Comparison of ENCODE assay signal across 2 cellular contexts in the genomic region with DNA sequence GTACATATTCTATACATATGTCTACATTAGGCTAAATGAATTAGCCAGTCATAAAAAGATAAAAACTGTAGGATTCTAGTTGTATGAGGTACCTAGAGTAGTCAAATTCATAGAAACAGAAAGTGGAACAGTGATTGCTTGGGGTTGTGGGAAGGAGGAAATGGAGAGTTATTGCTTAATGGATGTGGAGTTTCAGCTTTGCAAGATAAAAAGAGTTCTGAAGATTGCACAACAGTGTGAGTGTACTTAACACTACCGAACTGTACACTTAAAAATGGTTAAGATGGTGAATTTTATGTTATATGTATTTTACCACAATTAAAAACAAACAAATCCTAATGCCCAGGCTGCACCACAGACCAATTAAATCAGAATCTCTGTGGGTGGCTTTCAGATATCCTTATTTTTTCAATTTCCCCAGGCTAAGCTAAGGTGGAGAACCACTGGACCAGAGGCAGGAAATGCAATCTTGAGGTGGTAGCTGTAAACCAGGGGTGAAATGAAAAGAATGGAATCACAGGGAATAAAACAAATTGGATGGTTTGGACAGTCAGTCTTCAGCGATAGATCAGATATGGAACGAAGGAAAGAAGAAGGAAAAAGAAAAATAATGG.
TF ChIP-seq lines count a peak whose summit lies in the region.

No MANE protein-coding gene starts in this region.

TF ChIP-seq in A549, 52 proteins besides CTCF, POLR2A, EP300 and RAD21 (continued from another document):
- TF ChIP-seq, protein P1, sequence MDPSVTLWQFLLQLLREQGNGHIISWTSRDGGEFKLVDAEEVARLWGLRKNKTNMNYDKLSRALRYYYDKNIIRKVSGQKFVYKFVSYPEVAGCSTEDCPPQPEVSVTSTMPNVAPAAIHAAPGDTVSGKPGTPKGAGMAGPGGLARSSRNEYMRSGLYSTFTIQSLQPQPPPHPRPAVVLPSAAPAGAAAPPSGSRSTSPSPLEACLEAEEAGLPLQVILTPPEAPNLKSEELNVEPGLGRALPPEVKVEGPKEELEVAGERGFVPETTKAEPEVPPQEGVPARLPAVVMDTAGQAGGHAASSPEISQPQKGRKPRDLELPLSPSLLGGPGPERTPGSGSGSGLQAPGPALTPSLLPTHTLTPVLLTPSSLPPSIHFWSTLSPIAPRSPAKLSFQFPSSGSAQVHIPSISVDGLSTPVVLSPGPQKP (IDR thresholded peaks at IDR 0.05; ENCODE audit: low read depth, low read length), result no peak
TF ChIP-seq in A549: peak in this region for 1.

TF ChIP-seq in SK-N-SH, 30 proteins besides CTCF, POLR2A, EP300 and RAD21 (continued from another document):
- TF ChIP-seq, protein P2, sequence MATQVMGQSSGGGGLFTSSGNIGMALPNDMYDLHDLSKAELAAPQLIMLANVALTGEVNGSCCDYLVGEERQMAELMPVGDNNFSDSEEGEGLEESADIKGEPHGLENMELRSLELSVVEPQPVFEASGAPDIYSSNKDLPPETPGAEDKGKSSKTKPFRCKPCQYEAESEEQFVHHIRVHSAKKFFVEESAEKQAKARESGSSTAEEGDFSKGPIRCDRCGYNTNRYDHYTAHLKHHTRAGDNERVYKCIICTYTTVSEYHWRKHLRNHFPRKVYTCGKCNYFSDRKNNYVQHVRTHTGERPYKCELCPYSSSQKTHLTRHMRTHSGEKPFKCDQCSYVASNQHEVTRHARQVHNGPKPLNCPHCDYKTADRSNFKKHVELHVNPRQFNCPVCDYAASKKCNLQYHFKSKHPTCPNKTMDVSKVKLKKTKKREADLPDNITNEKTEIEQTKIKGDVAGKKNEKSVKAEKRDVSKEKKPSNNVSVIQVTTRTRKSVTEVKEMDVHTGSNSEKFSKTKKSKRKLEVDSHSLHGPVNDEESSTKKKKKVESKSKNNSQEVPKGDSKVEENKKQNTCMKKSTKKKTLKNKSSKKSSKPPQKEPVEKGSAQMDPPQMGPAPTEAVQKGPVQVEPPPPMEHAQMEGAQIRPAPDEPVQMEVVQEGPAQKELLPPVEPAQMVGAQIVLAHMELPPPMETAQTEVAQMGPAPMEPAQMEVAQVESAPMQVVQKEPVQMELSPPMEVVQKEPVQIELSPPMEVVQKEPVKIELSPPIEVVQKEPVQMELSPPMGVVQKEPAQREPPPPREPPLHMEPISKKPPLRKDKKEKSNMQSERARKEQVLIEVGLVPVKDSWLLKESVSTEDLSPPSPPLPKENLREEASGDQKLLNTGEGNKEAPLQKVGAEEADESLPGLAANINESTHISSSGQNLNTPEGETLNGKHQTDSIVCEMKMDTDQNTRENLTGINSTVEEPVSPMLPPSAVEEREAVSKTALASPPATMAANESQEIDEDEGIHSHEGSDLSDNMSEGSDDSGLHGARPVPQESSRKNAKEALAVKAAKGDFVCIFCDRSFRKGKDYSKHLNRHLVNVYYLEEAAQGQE (IDR thresholded peaks at IDR 0.05; ENCODE audit: low read depth, low read length), result no peak
- TF ChIP-seq MEF2A (IDR thresholded peaks at IDR 0.05; ENCODE audit: borderline replicate concordance, low read depth) (no peak), YY1 (IDR thresholded peaks at IDR 0.05; ENCODE audit: low read depth) (no peak), EZH2phosphoT487 (IDR thresholded peaks at IDR 0.05; ENCODE audit: borderline replicate concordance, low read depth) (no peak), GABPA (IDR thresholded peaks at IDR 0.05; ENCODE audit: low read depth) (no peak)
- TF ChIP-seq, protein P3, sequence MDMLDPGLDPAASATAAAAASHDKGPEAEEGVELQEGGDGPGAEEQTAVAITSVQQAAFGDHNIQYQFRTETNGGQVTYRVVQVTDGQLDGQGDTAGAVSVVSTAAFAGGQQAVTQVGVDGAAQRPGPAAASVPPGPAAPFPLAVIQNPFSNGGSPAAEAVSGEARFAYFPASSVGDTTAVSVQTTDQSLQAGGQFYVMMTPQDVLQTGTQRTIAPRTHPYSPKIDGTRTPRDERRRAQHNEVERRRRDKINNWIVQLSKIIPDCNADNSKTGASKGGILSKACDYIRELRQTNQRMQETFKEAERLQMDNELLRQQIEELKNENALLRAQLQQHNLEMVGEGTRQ (IDR thresholded peaks at IDR 0.05; ENCODE audit: borderline replicate concordance, low read depth, low read length), result no peak
- TF ChIP-seq, protein P4, sequence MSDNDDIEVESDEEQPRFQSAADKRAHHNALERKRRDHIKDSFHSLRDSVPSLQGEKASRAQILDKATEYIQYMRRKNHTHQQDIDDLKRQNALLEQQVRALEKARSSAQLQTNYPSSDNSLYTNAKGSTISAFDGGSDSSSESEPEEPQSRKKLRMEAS (IDR thresholded peaks at IDR 0.05; ENCODE audit: low read depth), result no peak
TF ChIP-seq in SK-N-SH: peak in this region for 0.
